1 cellular context compared by ENCODE assay signal in genomic region chr9:126025973-126026372, GRCh38.
TF ChIP-seq lines count a peak whose summit lies in the region.

No MANE protein-coding gene starts in this region.

TF ChIP-seq in K562, 482 proteins besides CTCF, POLR2A, EP300 and RAD21 (continued from another document):
- TF ChIP-seq, protein P1, sequence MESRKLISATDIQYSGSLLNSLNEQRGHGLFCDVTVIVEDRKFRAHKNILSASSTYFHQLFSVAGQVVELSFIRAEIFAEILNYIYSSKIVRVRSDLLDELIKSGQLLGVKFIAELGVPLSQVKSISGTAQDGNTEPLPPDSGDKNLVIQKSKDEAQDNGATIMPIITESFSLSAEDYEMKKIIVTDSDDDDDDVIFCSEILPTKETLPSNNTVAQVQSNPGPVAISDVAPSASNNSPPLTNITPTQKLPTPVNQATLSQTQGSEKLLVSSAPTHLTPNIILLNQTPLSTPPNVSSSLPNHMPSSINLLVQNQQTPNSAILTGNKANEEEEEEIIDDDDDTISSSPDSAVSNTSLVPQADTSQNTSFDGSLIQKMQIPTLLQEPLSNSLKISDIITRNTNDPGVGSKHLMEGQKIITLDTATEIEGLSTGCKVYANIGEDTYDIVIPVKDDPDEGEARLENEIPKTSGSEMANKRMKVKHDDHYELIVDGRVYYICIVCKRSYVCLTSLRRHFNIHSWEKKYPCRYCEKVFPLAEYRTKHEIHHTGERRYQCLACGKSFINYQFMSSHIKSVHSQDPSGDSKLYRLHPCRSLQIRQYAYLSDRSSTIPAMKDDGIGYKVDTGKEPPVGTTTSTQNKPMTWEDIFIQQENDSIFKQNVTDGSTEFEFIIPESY (CRISPR knock-in tag; IDR thresholded peaks at IDR 0.05) = no peak
- TF ChIP-seq ZBTB9 (CRISPR knock-in tag; IDR thresholded peaks at IDR 0.05) (no peak), ZNF197 (CRISPR knock-in tag; IDR thresholded peaks at IDR 0.05; ENCODE audit: low read depth) (no peak), ZNF57 (CRISPR knock-in tag; IDR thresholded peaks at IDR 0.05) (no peak), BCOR (IDR thresholded peaks at IDR 0.05) (peak; percentile 82), RBM25 (IDR thresholded peaks at IDR 0.05; ENCODE audit: low read depth, low read length, severe bottlenecking) (peak; percentile 92), SMARCA5 (IDR thresholded peaks at IDR 0.05) (0 out of 2 replicates have a peak, but pooled peaks have one; percentile 39), ZFP36 (IDR thresholded peaks at IDR 0.05; ENCODE audit: low read depth, low read length, partially characterized antibody) (peak; percentile 79), GTF2B (IDR thresholded peaks at IDR 0.05; ENCODE audit: extremely low read depth, insufficient read length) (no peak), KDM1A (IDR thresholded peaks at IDR 0.05) (peak; percentile 11 to 51; a peak in 1 of 4 replicates), ZNF586 (CRISPR knock-in tag; conservative IDR thresholded peaks at IDR 0.05) (no peak), ZNF124 (CRISPR knock-in tag; IDR thresholded peaks at IDR 0.05) (no peak)
